In the genomic region with DNA sequence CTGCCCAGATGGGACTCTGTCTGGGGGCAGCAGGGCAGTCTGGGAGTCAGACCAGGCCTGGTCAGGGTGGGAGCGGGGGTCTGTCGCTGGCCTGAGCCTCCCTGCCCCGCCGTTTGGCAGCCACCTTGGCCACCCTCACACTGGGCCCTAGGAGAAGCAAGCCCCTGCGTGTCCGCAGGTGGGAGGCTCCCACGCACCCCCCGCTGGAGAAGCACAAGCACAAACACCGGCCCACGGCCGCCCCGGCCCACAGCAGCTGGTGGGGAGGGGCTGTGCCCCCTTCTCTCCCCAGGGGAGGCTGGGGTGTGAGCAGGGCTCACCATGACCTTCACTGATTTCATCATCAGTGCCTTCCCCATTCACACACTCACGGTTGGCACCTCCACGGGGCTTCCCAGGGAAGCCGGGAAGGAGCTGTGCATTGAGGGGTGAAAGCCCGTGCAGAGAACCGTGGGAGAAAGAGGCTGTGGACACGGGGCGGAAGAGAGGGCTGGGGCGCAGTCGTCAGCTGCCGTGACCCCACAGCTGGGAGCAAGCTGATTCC, we compare ENCODE assay signal across 24 cellular contexts. TPM values are rescaled to one million over a fixed set of nuclear protein-coding genes. Genes with fewer than 3 reads are reported as not detected.
DNase-seq lines count a peak whose midpoint lies in the region; ATAC-seq and TF ChIP-seq lines count a peak whose summit lies in the region.
"Had no signal": no experiment of that assay in that cellular context is flagged by ENCODE, and none has a peak within 500 bp of the region (broad histone marks: within the 10 kb centered on the region; RNA-seq: fewer than 3 reads in every experiment).

No MANE protein-coding gene starts in this region.

- H3K27ac ChIP-seq in HEK293 (ENCODE audit: extremely low read depth, low read depth, low read length) (no peak overlapping the region), SK-N-MC (0 out of 2 replicates have a peak overlapping the region, but pooled peaks have one; percentile 5)
- H3K27ac ChIP-seq: A549 had no signal

- H3K27me3 ChIP-seq in MG63, result no peaks in the 10 kb centered on the region

- H3K9ac ChIP-seq in SK-N-MC (ENCODE audit: insufficient read length), result no peak overlapping the region
- H3K9ac ChIP-seq: SK-N-SH had no signal

- H3K36me3 ChIP-seq in HEK293 (ENCODE audit: control insufficient read depth in 2 of 2, insufficient read depth in 1 of 2, low read length in 2 of 2) (peaks cover 0 to 45% of the 10 kb centered on the region in 2 experiments; a peak in 1 of 3 replicates), SK-N-MC (ENCODE audit: insufficient read depth, low read length) (peaks cover 9% of the 10 kb centered on the region; the same call in 1 of the 2 replicates), MG63 (peaks cover 9% of the 10 kb centered on the region)

- no peak for TF ChIP-seq CTCF in HEK293 (tag by site-specific recombination; IDR thresholded peaks at IDR 0.05)
- no peak for TF ChIP-seq CTCF in glutamatergic neuron (IDR thresholded peaks at IDR 0.05; ENCODE audit: partially characterized antibody, unreplicated experiment)

- H3K4me3 Mint-ChIP-seq in glutamatergic neuron (ENCODE audit: unreplicated experiment), result no peak overlapping the region
- no peak overlapping the region for H3K4me3 Mint-ChIP-seq in activated naive CD8-positive, alpha-beta T cell treated with anti-CD3 and anti-CD28 coated beads, Interleukin-2, amount 50 U/mL, for 24 hours
- H3K4me3 Mint-ChIP-seq: CD8-positive, alpha-beta memory T cell had no signal

- no peaks in the 10 kb centered on the region for H3K9me3 ChIP-seq in HEK293 (ENCODE audit: control insufficient read depth, insufficient read depth, low read depth, low read length)
- H3K9me3 ChIP-seq in SK-N-MC (ENCODE audit: low read depth, low read length), result no peaks in the 10 kb centered on the region
- H3K9me3 ChIP-seq in MG63, result no peaks in the 10 kb centered on the region
- H3K9me3 ChIP-seq: A549, SK-N-SH had no signal

- no peak overlapping the region for H3K27ac Mint-ChIP-seq in glutamatergic neuron (ENCODE audit: unreplicated experiment)
- H3K27ac Mint-ChIP-seq in activated naive CD8-positive, alpha-beta T cell treated with anti-CD3 and anti-CD28 coated beads, Interleukin-2, amount 50 U/mL, for 24 hours, result no peak overlapping the region
- H3K27ac Mint-ChIP-seq: CD14-positive monocyte; CD8-positive, alpha-beta memory T cell had no signal

- ATAC-seq in activated naive CD8-positive, alpha-beta T cell treated with anti-CD3 and anti-CD28 coated beads, Interleukin-2, amount 50 U/mL, for 24 hours, result no peak
- ATAC-seq in GM21515 (IDR thresholded peaks at IDR 0.05; ENCODE audit: unreplicated experiment), result no peak
- no peak for ATAC-seq in Right ventricle myocardium superior (ENCODE audit: poor library complexity)
- ATAC-seq: A549, Panc1 had no signal

- H3K4me1 Mint-ChIP-seq in glutamatergic neuron (ENCODE audit: low read depth, unreplicated experiment), result peaks cover 17% of the 10 kb centered on the region
- peaks cover 7% of the 10 kb centered on the region for H3K4me1 Mint-ChIP-seq in activated naive CD8-positive, alpha-beta T cell treated with anti-CD3 and anti-CD28 coated beads, Interleukin-2, amount 50 U/mL, for 24 hours

- H3K9me3 Mint-ChIP-seq in glutamatergic neuron (ENCODE audit: unreplicated experiment), result peaks cover 18% of the 10 kb centered on the region
- no peaks in the 10 kb centered on the region for H3K9me3 Mint-ChIP-seq in activated naive CD8-positive, alpha-beta T cell treated with anti-CD3 and anti-CD28 coated beads, Interleukin-2, amount 50 U/mL, for 24 hours
- H3K9me3 Mint-ChIP-seq: CD8-positive, alpha-beta memory T cell had no signal

- CTCF ChIA-PET in HEK293 (lab: Yijun Ruan, JAX), result interaction anchor here (0.7 kb wide), 1 partner anchor 55 kb away, joined by 3 read pairs; no protein-coding TSS in a partner anchor

- POLR2A ChIA-PET in HEK293 (lab: Yijun Ruan, JAX), result no interaction called here

- intact Hi-C loops in Right ventricle myocardium superior (cut with DNase I), result no loop called here

- no peak for DNase-seq in SK-N-MC (ENCODE audit: low read depth, low spot score)
- peak; percentile 11 for DNase-seq in glutamatergic neuron
- no peak for DNase-seq in activated naive CD8-positive, alpha-beta T cell treated with anti-CD3 and anti-CD28 coated beads, Interleukin-2, amount 50 U/mL, for 24 hours
- no peak for DNase-seq in Right ventricle myocardium superior
- no peak for DNase-seq in MG63
- DNase-seq: CD8-positive, alpha-beta memory T cell; DMS79 treated with DMSO at 0.1 percent for 48 hours; GF-D8; KG1; MM.1S; NCI-H1048; NCI-H1417; NCI-H1694; NCI-H2029 treated with DMSO at 0.1 percent for 48 hours; NCI-H446 treated with DMSO at 0.1 percent for 48 hours; NCI-H526; SIG-M5; SK-N-SH had no signal

- no peak overlapping the region for H3K4me3 ChIP-seq in HEK293 (ENCODE audit: low read depth, low read length)
- H3K4me3 ChIP-seq in SK-N-MC, result no peak overlapping the region
- H3K4me3 ChIP-seq in MG63, result no peak overlapping the region
- H3K4me3 ChIP-seq: A549 had no signal

- peaks cover 13% of the 10 kb centered on the region for H3K27me3 Mint-ChIP-seq in glutamatergic neuron (ENCODE audit: unreplicated experiment)
- peaks cover 4% of the 10 kb centered on the region for H3K27me3 Mint-ChIP-seq in activated naive CD8-positive, alpha-beta T cell treated with anti-CD3 and anti-CD28 coated beads, Interleukin-2, amount 50 U/mL, for 24 hours

- no peaks in the 10 kb centered on the region for H3K4me1 ChIP-seq in HEK293 (ENCODE audit: control insufficient read depth, insufficient read depth, low read length)

- no peaks in the 10 kb centered on the region for H3K36me3 Mint-ChIP-seq in glutamatergic neuron (ENCODE audit: unreplicated experiment)
- no peaks in the 10 kb centered on the region for H3K36me3 Mint-ChIP-seq in activated naive CD8-positive, alpha-beta T cell treated with anti-CD3 and anti-CD28 coated beads, Interleukin-2, amount 50 U/mL, for 24 hours (ENCODE audit: low read depth)
- H3K36me3 Mint-ChIP-seq: CD8-positive, alpha-beta memory T cell had no signal

TF ChIP-seq in HEK293, 187 proteins besides CTCF, POLR2A, EP300 and RAD21 (continues in another document):
- no peak for TF ChIP-seq SP3 (tag by site-specific recombination; IDR thresholded peaks at IDR 0.05)
- TF ChIP-seq ZNF335 (tag by site-specific recombination; conservative IDR thresholded peaks at IDR 0.05), result no peak
- TF ChIP-seq, protein P1, sequence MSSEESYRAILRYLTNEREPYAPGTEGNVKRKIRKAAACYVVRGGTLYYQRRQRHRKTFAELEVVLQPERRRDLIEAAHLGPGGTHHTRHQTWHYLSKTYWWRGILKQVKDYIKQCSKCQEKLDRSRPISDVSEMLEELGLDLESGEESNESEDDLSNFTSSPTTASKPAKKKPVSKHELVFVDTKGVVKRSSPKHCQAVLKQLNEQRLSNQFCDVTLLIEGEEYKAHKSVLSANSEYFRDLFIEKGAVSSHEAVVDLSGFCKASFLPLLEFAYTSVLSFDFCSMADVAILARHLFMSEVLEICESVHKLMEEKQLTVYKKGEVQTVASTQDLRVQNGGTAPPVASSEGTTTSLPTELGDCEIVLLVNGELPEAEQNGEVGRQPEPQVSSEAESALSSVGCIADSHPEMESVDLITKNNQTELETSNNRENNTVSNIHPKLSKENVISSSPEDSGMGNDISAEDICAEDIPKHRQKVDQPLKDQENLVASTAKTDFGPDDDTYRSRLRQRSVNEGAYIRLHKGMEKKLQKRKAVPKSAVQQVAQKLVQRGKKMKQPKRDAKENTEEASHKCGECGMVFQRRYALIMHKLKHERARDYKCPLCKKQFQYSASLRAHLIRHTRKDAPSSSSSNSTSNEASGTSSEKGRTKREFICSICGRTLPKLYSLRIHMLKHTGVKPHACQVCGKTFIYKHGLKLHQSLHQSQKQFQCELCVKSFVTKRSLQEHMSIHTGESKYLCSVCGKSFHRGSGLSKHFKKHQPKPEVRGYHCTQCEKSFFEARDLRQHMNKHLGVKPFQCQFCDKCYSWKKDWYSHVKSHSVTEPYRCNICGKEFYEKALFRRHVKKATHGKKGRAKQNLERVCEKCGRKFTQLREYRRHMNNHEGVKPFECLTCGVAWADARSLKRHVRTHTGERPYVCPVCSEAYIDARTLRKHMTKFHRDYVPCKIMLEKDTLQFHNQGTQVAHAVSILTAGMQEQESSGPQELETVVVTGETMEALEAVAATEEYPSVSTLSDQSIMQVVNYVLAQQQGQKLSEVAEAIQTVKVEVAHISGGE (tag by site-specific recombination; conservative IDR thresholded peaks at IDR 0.05; ENCODE audit: low read depth), result no peak
- no peak for TF ChIP-seq ZNF174 (tag by site-specific recombination; IDR thresholded peaks at IDR 0.05)
- TF ChIP-seq, protein P2, sequence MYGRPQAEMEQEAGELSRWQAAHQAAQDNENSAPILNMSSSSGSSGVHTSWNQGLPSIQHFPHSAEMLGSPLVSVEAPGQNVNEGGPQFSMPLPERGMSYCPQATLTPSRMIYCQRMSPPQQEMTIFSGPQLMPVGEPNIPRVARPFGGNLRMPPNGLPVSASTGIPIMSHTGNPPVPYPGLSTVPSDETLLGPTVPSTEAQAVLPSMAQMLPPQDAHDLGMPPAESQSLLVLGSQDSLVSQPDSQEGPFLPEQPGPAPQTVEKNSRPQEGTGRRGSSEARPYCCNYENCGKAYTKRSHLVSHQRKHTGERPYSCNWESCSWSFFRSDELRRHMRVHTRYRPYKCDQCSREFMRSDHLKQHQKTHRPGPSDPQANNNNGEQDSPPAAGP (tag by site-specific recombination; IDR thresholded peaks at IDR 0.05), result no peak
- TF ChIP-seq SETDB1 (IDR thresholded peaks at IDR 0.05; ENCODE audit: insufficient read length, low read length), result no peak
- no peak for TF ChIP-seq SCRT2 (tag by site-specific recombination; IDR thresholded peaks at IDR 0.05)
- no peak for TF ChIP-seq ZNF391 (tag by site-specific recombination; IDR thresholded peaks at IDR 0.05; ENCODE audit: borderline replicate concordance, low read depth)
- TF ChIP-seq KLF8 (tag by site-specific recombination; IDR thresholded peaks at IDR 0.05), result no peak

RNA-seq across cellular contexts. Expression of a gene that starts 7.9 kb away (rescaled TPM):
- total RNA-seq in glutamatergic neuron (ENCODE audit: unreplicated experiment) (914 TPM), Right ventricle myocardium superior (12.8 TPM)
- total RNA-seq in MG63 (2014; rRNA removed; shearing (Covaris generic); ENCODE audit: low replicate concordance), result 38.0 and 70.2 TPM in 2 replicates

RNA-seq across cellular contexts. Expression of a gene that starts 14.5 kb away (rescaled TPM):
- 18.4 TPM for total RNA-seq in glutamatergic neuron (ENCODE audit: unreplicated experiment)
- 13.3 TPM for total RNA-seq in Right ventricle myocardium superior
- 68.0 and 98.4 TPM in 2 replicates for total RNA-seq in MG63 (2014; rRNA removed; shearing (Covaris generic); ENCODE audit: low replicate concordance)

RNA-seq across cellular contexts. Expression of a gene that starts 27.9 kb away (rescaled TPM):
- 218 TPM for total RNA-seq in glutamatergic neuron (ENCODE audit: unreplicated experiment)
- total RNA-seq in Right ventricle myocardium superior, result 27.4 TPM
- 17.6 and 25.5 TPM in 2 replicates for total RNA-seq in MG63 (2014; rRNA removed; shearing (Covaris generic); ENCODE audit: low replicate concordance)
- total RNA-seq: OCI-LY7 had no signal

RNA-seq across cellular contexts. Expression of a gene that starts 45.9 kb away (rescaled TPM):
- total RNA-seq in glutamatergic neuron (ENCODE audit: unreplicated experiment) (0.32 TPM), Right ventricle myocardium superior (170 TPM)
- 0.13 TPM in 1 of 2 replicates, not detected in the other for total RNA-seq in MG63 (2014; rRNA removed; shearing (Covaris generic); ENCODE audit: low replicate concordance)
- total RNA-seq: CD8-positive, alpha-beta memory T cell; OCI-LY7 had no signal

RNA-seq across cellular contexts. Expression of a gene that starts 46.3 kb away (rescaled TPM):
- total RNA-seq in glutamatergic neuron (ENCODE audit: unreplicated experiment) (not detected), Right ventricle myocardium superior (not detected)
- not detected in 2 replicates for total RNA-seq in MG63 (2014; rRNA removed; shearing (Covaris generic); ENCODE audit: low replicate concordance)
- total RNA-seq: CD8-positive, alpha-beta memory T cell; OCI-LY7 had no signal

Comparison
In these comparisons a context has a peak if more than half of its experiments do, and no peak if none do; other contexts are left out.
1. RNA of a gene that starts 7.9 kb away (total RNA-seq): 914 TPM in glutamatergic neuron (single experiment); 38.0 to 70.2 TPM in MG63 and 12.8 TPM in Right ventricle myocardium superior (single experiment); every median in the first group is over 10 times any median in the second.